ENCODE assay signal across 1 cellular context in genomic region chr3:195137638-195138588, GRCh38.
A peak's percentile ranks its signal among the peaks of the same experiment; 100 is the strongest.
TF ChIP-seq lines count a peak whose summit lies in the region.

No MANE protein-coding gene starts in this region.

TF ChIP-seq in K562, 482 proteins besides CTCF, POLR2A, EP300 and RAD21 (continued from another document):
- TF ChIP-seq AFF1 (IDR thresholded peaks at IDR 0.05; ENCODE audit: low read depth in 1 of 2, partially characterized antibody in 2 of 2) = no peak
- TF ChIP-seq BCOR (IDR thresholded peaks at IDR 0.05) = peak; percentile 87
- no peak for TF ChIP-seq TOE1 (IDR thresholded peaks at IDR 0.05; ENCODE audit: borderline replicate concordance)
- TF ChIP-seq TOE1 (CRISPR knock-in tag; IDR thresholded peaks at IDR 0.05; ENCODE audit: borderline replicate concordance, low read depth) = no peak
- TF ChIP-seq CC2D1A (IDR thresholded peaks at IDR 0.05) = no peak
- no peak for TF ChIP-seq CCAR2 (IDR thresholded peaks at IDR 0.05; ENCODE audit: low read depth, low read length)
- no peak for TF ChIP-seq ZNF436 (CRISPR knock-in tag; IDR thresholded peaks at IDR 0.05)
- no peak for TF ChIP-seq NUFIP1 (IDR thresholded peaks at IDR 0.05; ENCODE audit: partially characterized antibody)
- no peak for TF ChIP-seq BACH1 (tag; IDR thresholded peaks at IDR 0.05)
- TF ChIP-seq BHLHE40 (IDR thresholded peaks at IDR 0.05; ENCODE audit: low read length) = no peak
- TF ChIP-seq ZNF778 (CRISPR knock-in tag; IDR thresholded peaks at IDR 0.05) = no peak
- no peak for TF ChIP-seq ASH1L (IDR thresholded peaks at IDR 0.05; ENCODE audit: borderline replicate concordance, low read depth, partially characterized antibody)
- no peak for TF ChIP-seq ARNT (IDR thresholded peaks at IDR 0.05)
- TF ChIP-seq ZNF184 (CRISPR knock-in tag; IDR thresholded peaks at IDR 0.05) = no peak
- TF ChIP-seq ATF3 (IDR thresholded peaks at IDR 0.05) = peak; percentile 25; the same call in 1 of the 2 replicates
- TF ChIP-seq ATF3 (CRISPR knock-in tag; conservative IDR thresholded peaks at IDR 0.05) = no peak
- no peak for TF ChIP-seq XRCC5 (IDR thresholded peaks at IDR 0.05; ENCODE audit: low read depth, low read length)
- no peak for TF ChIP-seq SNAPC5 (CRISPR knock-in tag; IDR thresholded peaks at IDR 0.05)
- TF ChIP-seq ZNF449 (CRISPR knock-in tag; IDR thresholded peaks at IDR 0.05) = no peak
- no peak for TF ChIP-seq ZNF586 (CRISPR knock-in tag; conservative IDR thresholded peaks at IDR 0.05)
- TF ChIP-seq CUX1 (CRISPR knock-in tag; IDR thresholded peaks at IDR 0.05) = no peak
- peak; percentile 34; the same call in 1 of the 2 replicates for TF ChIP-seq ATF7 (IDR thresholded peaks at IDR 0.05)
- no peak for TF ChIP-seq FOXJ3 (CRISPR knock-in tag; IDR thresholded peaks at IDR 0.05)
- TF ChIP-seq TCF3 (CRISPR knock-in tag; IDR thresholded peaks at IDR 0.05) = no peak
- TF ChIP-seq KDM1A (IDR thresholded peaks at IDR 0.05) = peak; percentile 48 to 62; a peak in 2 of 4 replicates
- no peak for TF ChIP-seq NRF1 (conservative IDR thresholded peaks at IDR 0.05 in 1 of 2, IDR thresholded peaks at IDR 0.05 in 1 of 2)
TF ChIP-seq in K562: peak in this region for 9.
